In the genomic region with DNA sequence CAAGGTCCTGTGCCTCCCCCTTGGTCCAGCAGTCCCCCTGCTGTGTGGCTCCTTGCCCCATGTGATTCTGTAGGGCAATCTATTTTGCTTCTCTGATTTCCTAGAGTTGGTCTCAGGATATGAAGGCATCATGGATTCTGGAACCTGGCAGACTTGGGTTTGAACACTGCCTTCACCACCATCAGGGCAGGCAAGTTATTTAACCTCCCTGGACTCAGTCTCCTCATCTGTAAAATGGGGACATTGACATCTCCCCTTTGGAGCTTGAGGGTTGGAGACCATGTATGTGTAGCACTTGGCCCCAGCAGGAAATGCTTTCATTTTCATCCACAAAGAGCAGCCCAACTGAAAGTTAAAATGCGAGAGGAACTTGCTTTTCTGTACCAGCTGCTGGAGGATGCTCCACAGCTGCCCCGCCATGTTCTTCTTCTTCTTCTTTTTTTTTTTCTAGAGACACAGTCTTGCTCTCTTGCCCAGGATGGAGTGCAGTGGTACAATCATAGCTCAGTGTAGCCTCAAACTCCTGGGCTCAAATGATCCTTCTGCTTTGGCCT, we compare ENCODE assay signal across 19 cellular contexts.
"Had no signal": no experiment of that assay in that cellular context is flagged by ENCODE, and none has a peak within 500 bp of the region (broad histone marks: within the 10 kb centered on the region; RNA-seq: fewer than 3 reads in every experiment).

No MANE protein-coding gene starts in this region.

- ATAC-seq: heart left ventricle; left lobe of liver; natural killer cell; psoas muscle; sciatic nerve; stimulated activated naive B cell treated with anti-CD40 and anti-IgM and Interleukin-4, amounts not matched to agents 10 μg/mL and 1 μg/mL and 100 μg/mL, for 72 hours; WTC11 had no signal

- H3K9me3 Mint-ChIP-seq: activated T-helper 2 cell treated with anti-CD3 and anti-CD28 coated beads, Interferon-gamma antibody, Interleukin-2, Interleukin-4, amounts not matched to agents 10 μg/mL and 5 μg/mL and 100 μg/mL, durations not matched to agents 14 hours and 24 hours and 36 hours; natural killer cell; stimulated activated naive B cell treated with anti-CD40 and anti-IgM and Interleukin-4, amounts not matched to agents 10 μg/mL and 1 μg/mL and 100 μg/mL, for 72 hours had no signal

- H3K4me3 Mint-ChIP-seq: natural killer cell; stimulated activated naive B cell treated with anti-CD40 and anti-IgM and Interleukin-4, amounts not matched to agents 10 μg/mL and 1 μg/mL and 100 μg/mL, for 72 hours; WTC11 had no signal

- H3K27ac Mint-ChIP-seq: activated T-helper 2 cell treated with anti-CD3 and anti-CD28 coated beads, Interferon-gamma antibody, Interleukin-2, Interleukin-4, amounts not matched to agents 10 μg/mL and 5 μg/mL and 100 μg/mL, durations not matched to agents 14 hours and 24 hours and 36 hours; natural killer cell; stimulated activated naive B cell treated with anti-CD40 and anti-IgM and Interleukin-4, amounts not matched to agents 10 μg/mL and 1 μg/mL and 100 μg/mL, for 72 hours; WTC11 had no signal

- H3K36me3 Mint-ChIP-seq: natural killer cell; stimulated activated naive B cell treated with anti-CD40 and anti-IgM and Interleukin-4, amounts not matched to agents 10 μg/mL and 1 μg/mL and 100 μg/mL, for 72 hours; WTC11 had no signal

- H3K4me1 ChIP-seq: psoas muscle had no signal

- H3K36me3 ChIP-seq: heart left ventricle, spleen, tibial nerve had no signal

- FAIRE-seq: frontal cortex, islet of Langerhans had no signal

- H3K4me3 ChIP-seq: heart left ventricle, psoas muscle, spleen, tibial nerve had no signal

- H3K9me3 ChIP-seq: heart left ventricle, psoas muscle, spleen, tibial nerve had no signal

- DNase-seq: activated CD4-positive, alpha-beta T cell treated with anti-CD3 and anti-CD28 coated beads for 48 hours; activated CD8-positive, alpha-beta memory T cell treated with anti-CD3 and anti-CD28 coated beads for 24 hours; activated naive CD4-positive, alpha-beta T cell treated with anti-CD3 and anti-CD28 coated beads, Interleukin-2, amount 50 U/mL, for 16 hours; central memory CD4-positive, alpha-beta T cell; cortex of kidney; effector CD8-positive, alpha-beta T cell; heart left ventricle; natural killer cell; psoas muscle; spleen; stimulated activated CD4-positive, alpha-beta T cell treated with anti-CD3 and anti-CD28 coated beads, Interleukin-1b, Interleukin-23, amount 100 ng/mL, for 48 hours; stimulated activated naive B cell treated with anti-CD40 and anti-IgM and Interleukin-4, amounts not matched to agents 10 μg/mL and 1 μg/mL and 100 μg/mL, for 72 hours had no signal

- H3K27ac ChIP-seq: heart left ventricle, psoas muscle, spleen, tibial nerve had no signal
